8 cellular contexts compared by ENCODE assay signal in the genomic region with DNA sequence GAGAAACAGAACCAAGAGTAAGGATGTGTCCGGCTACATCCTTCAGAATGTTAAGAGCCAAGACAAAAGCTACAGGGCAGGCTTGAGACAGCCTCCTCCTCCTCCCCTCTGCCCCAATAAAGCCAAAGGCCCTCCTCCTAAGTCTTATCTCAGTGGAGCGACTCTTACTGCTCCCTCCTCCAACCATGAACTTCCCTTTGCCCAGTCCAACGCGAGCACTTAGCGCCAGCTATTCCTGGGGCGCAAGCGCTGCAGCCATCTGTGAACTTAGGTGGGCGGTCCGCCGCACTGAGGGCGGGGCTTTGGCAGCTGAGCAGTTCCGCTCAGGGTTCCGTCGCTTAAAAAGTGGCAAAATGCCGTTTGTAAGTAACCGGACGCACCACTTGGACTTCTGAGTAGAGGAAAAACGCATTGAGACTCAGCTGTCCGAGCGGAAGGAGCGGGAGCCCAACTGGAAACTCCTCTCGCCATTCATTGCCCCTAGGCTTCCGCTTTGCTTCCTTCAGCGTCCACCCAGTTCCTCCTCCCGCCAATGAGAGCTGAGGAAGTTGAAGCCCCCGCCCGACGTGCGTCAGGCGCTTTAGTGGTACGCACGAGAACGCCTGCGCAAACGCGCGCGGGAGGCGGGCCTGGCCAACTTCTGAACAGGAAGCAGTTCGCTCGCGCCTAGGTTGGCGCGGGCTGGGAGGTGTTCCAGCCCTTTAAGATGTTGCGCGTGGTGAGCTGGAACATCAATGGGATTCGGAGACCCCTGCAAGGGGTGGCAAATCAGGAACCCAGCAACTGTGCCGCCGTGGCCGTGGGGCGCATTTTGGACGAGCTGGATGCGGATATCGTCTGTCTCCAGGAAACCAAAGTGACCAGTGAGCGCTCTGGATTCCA. TPM values are rescaled to one million over a fixed set of nuclear protein-coding genes. Genes with fewer than 3 reads are reported as not detected.
A peak's percentile ranks its signal among the peaks of the same experiment; 100 is the strongest.
DNase-seq lines count a peak whose midpoint lies in the region; ATAC-seq and TF ChIP-seq lines count a peak whose summit lies in the region.

A gene with protein sequence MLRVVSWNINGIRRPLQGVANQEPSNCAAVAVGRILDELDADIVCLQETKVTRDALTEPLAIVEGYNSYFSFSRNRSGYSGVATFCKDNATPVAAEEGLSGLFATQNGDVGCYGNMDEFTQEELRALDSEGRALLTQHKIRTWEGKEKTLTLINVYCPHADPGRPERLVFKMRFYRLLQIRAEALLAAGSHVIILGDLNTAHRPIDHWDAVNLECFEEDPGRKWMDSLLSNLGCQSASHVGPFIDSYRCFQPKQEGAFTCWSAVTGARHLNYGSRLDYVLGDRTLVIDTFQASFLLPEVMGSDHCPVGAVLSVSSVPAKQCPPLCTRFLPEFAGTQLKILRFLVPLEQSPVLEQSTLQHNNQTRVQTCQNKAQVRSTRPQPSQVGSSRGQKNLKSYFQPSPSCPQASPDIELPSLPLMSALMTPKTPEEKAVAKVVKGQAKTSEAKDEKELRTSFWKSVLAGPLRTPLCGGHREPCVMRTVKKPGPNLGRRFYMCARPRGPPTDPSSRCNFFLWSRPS (plus strand): TSS at position 647 of the 882 bp plus-strand sequence. CDS start 60 bp downstream, at position 707.

- in situ Hi-C loops in GM13977 (cut with MboI; ENCODE audit: low pct_unique_long_range_greater_than_20kb, low sequenced_read_pairs, unreplicated experiment) = loop anchor here (25.0 kb wide), 1 partner anchor 188 kb away; a partner anchor contains a TSS

- H3K4me3 Mint-ChIP-seq in T-helper 1 cell treated with Interleukin-12 subunit alpha and Interleukin-12 subunit beta and Interleukin-4 antibody, amounts not matched to agents 30 μg/mL and 1 μg/mL, for 36 hours = peak within 1 kb of the TSS; percentile 96

- H3K4me1 Mint-ChIP-seq in T-helper 1 cell treated with Interleukin-12 subunit alpha and Interleukin-12 subunit beta and Interleukin-4 antibody, amounts not matched to agents 30 μg/mL and 1 μg/mL, for 36 hours (ENCODE audit: low read depth) = peaks cover 14% of the 10 kb centered on the region

- TF ChIP-seq CTCF in GM13977 (IDR thresholded peaks at IDR 0.05; ENCODE audit: extremely low read depth, insufficient read depth, missing control alignments) = no peak

- no peaks in the 10 kb centered on the region for H3K9me3 Mint-ChIP-seq in T-helper 1 cell treated with Interleukin-12 subunit alpha and Interleukin-12 subunit beta and Interleukin-4 antibody, amounts not matched to agents 30 μg/mL and 1 μg/mL, for 36 hours

- H3K27ac Mint-ChIP-seq in T-helper 1 cell treated with Interleukin-12 subunit alpha and Interleukin-12 subunit beta and Interleukin-4 antibody, amounts not matched to agents 30 μg/mL and 1 μg/mL, for 36 hours = peak within 1 kb of the TSS; percentile 92

- peaks cover 22% of the 10 kb centered on the region for H3K36me3 Mint-ChIP-seq in T-helper 1 cell treated with Interleukin-12 subunit alpha and Interleukin-12 subunit beta and Interleukin-4 antibody, amounts not matched to agents 30 μg/mL and 1 μg/mL, for 36 hours (ENCODE audit: low read depth)

- ATAC-seq in HG02884 (IDR thresholded peaks at IDR 0.05; ENCODE audit: unreplicated experiment) (peak; percentile 90), left cardiac atrium (peak; percentile 96 to 99)

- H3K27me3 Mint-ChIP-seq in T-helper 1 cell treated with Interleukin-12 subunit alpha and Interleukin-12 subunit beta and Interleukin-4 antibody, amounts not matched to agents 30 μg/mL and 1 μg/mL, for 36 hours (ENCODE audit: low read depth) = no peaks in the 10 kb centered on the region

- peak; percentile 77 for DNase-seq in GM13977 (ENCODE audit: low spot score)
- peak; percentile 90 for DNase-seq in NCI-H1694 (lab: John Stamatoyannopoulos, UW)
- peak; percentile 79 for DNase-seq in amniotic stem cell (lab: John Stamatoyannopoulos, UW)
- peak; percentile 93 for DNase-seq in left cardiac atrium
- peak; percentile 97 for DNase-seq in posterior vena cava (ENCODE audit: low spot score)
- DNase-seq in ureter (ENCODE audit: low spot score) = peak; percentile 91

- intact Hi-C loops in left cardiac atrium (cut with DNase I) = no loop called here
- intact Hi-C loops in posterior vena cava (cut with DNase I) = no loop called here

RNA-seq across cellular contexts. Expression of the gene that starts here (rescaled TPM):
- total RNA-seq in left cardiac atrium = 1 to 10 TPM; 8.9 to 9.1 TPM
- total RNA-seq in posterior vena cava = 10 to 100 TPM in 1 of 2 donors, 1 to 10 TPM in 1; 8.5 to 10.5 TPM
- 18.7 TPM for total RNA-seq in ureter

Comparison
In these comparisons a context has a peak if more than half of its experiments do, and no peak if none do; other contexts are left out.
1. Peak in every context shown above with its lines: DNase-seq and ATAC-seq.